Comparison of ENCODE assay signal across 1 cellular context in the genomic region with DNA sequence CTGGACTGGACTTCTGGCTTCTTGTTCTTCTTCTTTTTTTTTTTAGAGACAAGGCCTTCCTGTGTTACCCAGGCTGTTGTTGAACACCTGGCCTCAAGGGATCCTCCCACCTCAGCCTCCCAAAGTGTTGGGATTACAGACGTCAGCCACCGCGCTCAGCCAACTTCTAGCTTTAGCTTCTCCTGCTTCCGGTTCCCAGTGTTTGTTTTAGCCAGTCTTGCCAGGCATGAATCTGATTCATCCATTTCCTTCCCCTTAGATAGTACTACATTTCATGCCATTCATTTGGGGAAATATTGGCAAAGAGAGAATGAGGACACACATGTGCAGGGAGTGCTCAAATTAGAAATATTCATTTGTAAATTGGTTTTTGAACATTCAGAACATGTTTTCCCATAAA.
TF ChIP-seq lines count a peak whose summit lies in the region.

No MANE protein-coding gene starts in this region.

TF ChIP-seq in SK-N-SH, 30 proteins besides CTCF, POLR2A, EP300 and RAD21 (continued from another document):
- TF ChIP-seq, protein P1, sequence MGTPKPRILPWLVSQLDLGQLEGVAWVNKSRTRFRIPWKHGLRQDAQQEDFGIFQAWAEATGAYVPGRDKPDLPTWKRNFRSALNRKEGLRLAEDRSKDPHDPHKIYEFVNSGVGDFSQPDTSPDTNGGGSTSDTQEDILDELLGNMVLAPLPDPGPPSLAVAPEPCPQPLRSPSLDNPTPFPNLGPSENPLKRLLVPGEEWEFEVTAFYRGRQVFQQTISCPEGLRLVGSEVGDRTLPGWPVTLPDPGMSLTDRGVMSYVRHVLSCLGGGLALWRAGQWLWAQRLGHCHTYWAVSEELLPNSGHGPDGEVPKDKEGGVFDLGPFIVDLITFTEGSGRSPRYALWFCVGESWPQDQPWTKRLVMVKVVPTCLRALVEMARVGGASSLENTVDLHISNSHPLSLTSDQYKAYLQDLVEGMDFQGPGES (IDR thresholded peaks at IDR 0.05; ENCODE audit: low read depth, low read length) = no peak
- no peak for TF ChIP-seq POLR2AphosphoS5 (IDR thresholded peaks at IDR 0.05; ENCODE audit: low read depth, low read length)
- no peak for TF ChIP-seq EZH2phosphoT487 (IDR thresholded peaks at IDR 0.05; ENCODE audit: borderline replicate concordance, low read depth)
- TF ChIP-seq, protein P2, sequence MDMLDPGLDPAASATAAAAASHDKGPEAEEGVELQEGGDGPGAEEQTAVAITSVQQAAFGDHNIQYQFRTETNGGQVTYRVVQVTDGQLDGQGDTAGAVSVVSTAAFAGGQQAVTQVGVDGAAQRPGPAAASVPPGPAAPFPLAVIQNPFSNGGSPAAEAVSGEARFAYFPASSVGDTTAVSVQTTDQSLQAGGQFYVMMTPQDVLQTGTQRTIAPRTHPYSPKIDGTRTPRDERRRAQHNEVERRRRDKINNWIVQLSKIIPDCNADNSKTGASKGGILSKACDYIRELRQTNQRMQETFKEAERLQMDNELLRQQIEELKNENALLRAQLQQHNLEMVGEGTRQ (IDR thresholded peaks at IDR 0.05; ENCODE audit: borderline replicate concordance, low read depth, low read length) = no peak
